ENCODE assay signal across 30 cellular contexts in genomic region chr3:188573929-188574317, GRCh38.
DNase-seq lines count a peak whose midpoint lies in the region; ATAC-seq, FAIRE-seq and TF ChIP-seq lines count a peak whose summit lies in the region.
"Had no signal": no experiment of that assay in that cellular context is flagged by ENCODE, and none has a peak within 500 bp of the region (broad histone marks: within the 10 kb centered on the region; RNA-seq: fewer than 3 reads in every experiment).

No MANE protein-coding gene starts in this region.

- POLR2A ChIA-PET in A673 (lab: Charles Lee; ENCODE audit: low non-redundant PET): no interaction called here

- H3K79me2 ChIP-seq in OCI-LY3 (ENCODE audit: low read length): peaks cover 24% of the 10 kb centered on the region

- peak; percentile 11 for DNase-seq in A673 (ENCODE audit: low spot score)
- no peak for DNase-seq in effector memory CD8-positive, alpha-beta T cell
- no peak for DNase-seq in nephron progenitor cell
- no peak for DNase-seq in small intestine
- DNase-seq: activated CD4-positive, alpha-beta T cell treated with anti-CD3 and anti-CD28 coated beads for 48 hours; activated CD8-positive, alpha-beta memory T cell treated with anti-CD3 and anti-CD28 coated beads for 24 hours; activated effector memory CD4-positive, alpha-beta T cell treated with Interleukin-2 at 50 U/mL for 16 hours; activated naive CD8-positive, alpha-beta T cell treated with anti-CD3 and anti-CD28 coated beads for 36 hours; activated T-cell treated with anti-CD3 and anti-CD28 coated beads for 4 hours; anterior cingulate cortex; CD4-positive, CD25-positive, alpha-beta regulatory T cell; hypothalamus; KG1; MG63; NCI-H1105; NCI-H187 treated with DMSO at 0.1 percent for 48 hours; NCI-H524; PC-9; stimulated activated CD4-positive, alpha-beta T cell treated with anti-CD3 and anti-CD28 coated beads, Interleukin-4, amount 100 ng/mL, for 24 hours; upper lobe of left lung had no signal

- no peaks in the 10 kb centered on the region for H3K9me3 ChIP-seq in A673 (ENCODE audit: low read depth, low read length, poor library complexity, severe bottlenecking)
- H3K9me3 ChIP-seq in OCI-LY3 (ENCODE audit: insufficient read depth, low read length): no peaks in the 10 kb centered on the region
- H3K9me3 ChIP-seq in small intestine (ENCODE audit: control insufficient read depth, low read depth): no peaks in the 10 kb centered on the region
- H3K9me3 ChIP-seq: breast epithelium, MG63, neutrophil, upper lobe of left lung had no signal

- TF ChIP-seq CTCF in A673 (conservative IDR thresholded peaks at IDR 0.05; ENCODE audit: low read depth, low read length) (no peak), OCI-LY3 (IDR thresholded peaks at IDR 0.05; ENCODE audit: low read depth, low read length) (no peak), nephron progenitor cell (IDR thresholded peaks at IDR 0.05) (no peak)

- peak overlapping the region; percentile 15 to 16 for H3K27ac Mint-ChIP-seq in effector memory CD8-positive, alpha-beta T cell
- peak overlapping the region; percentile 1 for H3K27ac Mint-ChIP-seq in nephron progenitor cell
- H3K27ac Mint-ChIP-seq: activated naive CD8-positive, alpha-beta T cell treated with anti-CD3 and anti-CD28 coated beads for 36 hours; progenitor cell of endocrine pancreas; T-helper 2 cell treated with Interferon-gamma antibody and Interleukin-4, amounts not matched to agents 5 μg/mL and 100 μg/mL, for 36 hours had no signal

- peak overlapping the region; percentile 27 for H3K4me2 ChIP-seq in OCI-LY3 (ENCODE audit: low read length)
- H3K4me2 ChIP-seq: PC-9 had no signal

- CTCF ChIA-PET in A673 (lab: Charles Lee): no interaction called here

- H3K27me3 ChIP-seq in A673 (replicated peaks; ENCODE audit: insufficient read depth, low read depth, low read length, poor library complexity) (no peaks in the 10 kb centered on the region), OCI-LY3 (ENCODE audit: low read depth, low read length) (no peaks in the 10 kb centered on the region), small intestine (ENCODE audit: control insufficient read depth in 2 of 2, insufficient read depth in 2 of 2, low read length in 2 of 2) (no peaks in the 10 kb centered on the region)
- H3K27me3 ChIP-seq: breast epithelium, MG63, neutrophil, upper lobe of left lung had no signal

- no peaks in the 10 kb centered on the region for H3K36me3 ChIP-seq in A673 (ENCODE audit: insufficient read depth, low read length, poor library complexity, severe bottlenecking)
- peaks cover 58% of the 10 kb centered on the region for H3K36me3 ChIP-seq in OCI-LY3 (replicated peaks; ENCODE audit: low read depth, low read length)
- H3K36me3 ChIP-seq in small intestine (ENCODE audit: control insufficient read depth in 2 of 2, insufficient read depth in 2 of 2, low read length in 2 of 2): peaks cover 0 to 4% of the 10 kb centered on the region in 2 donors
- H3K36me3 ChIP-seq: breast epithelium, MG63, neutrophil, upper lobe of left lung had no signal

- no TSS peak for BruUV-seq in A673 (replicated peaks; lab: Mats Ljungman, UMichigan)

- peak overlapping the region; percentile 19; the same call in 1 of the 2 replicates for H3K9ac ChIP-seq in OCI-LY3 (ENCODE audit: low read length)

- H3K4me3 Mint-ChIP-seq in effector memory CD8-positive, alpha-beta T cell: no peak overlapping the region
- no peak overlapping the region for H3K4me3 Mint-ChIP-seq in nephron progenitor cell
- H3K4me3 Mint-ChIP-seq: activated naive CD8-positive, alpha-beta T cell treated with anti-CD3 and anti-CD28 coated beads for 36 hours; CD4-positive, CD25-positive, alpha-beta regulatory T cell; T-helper 2 cell treated with Interferon-gamma antibody and Interleukin-4, amounts not matched to agents 5 μg/mL and 100 μg/mL, for 36 hours had no signal

- H3K27me3 Mint-ChIP-seq in effector memory CD8-positive, alpha-beta T cell: no peaks in the 10 kb centered on the region
- H3K27me3 Mint-ChIP-seq in nephron progenitor cell (ENCODE audit: low read depth, poor library complexity): no peaks in the 10 kb centered on the region
- H3K27me3 Mint-ChIP-seq: activated naive CD8-positive, alpha-beta T cell treated with anti-CD3 and anti-CD28 coated beads for 36 hours; CD4-positive, CD25-positive, alpha-beta regulatory T cell had no signal

- FAIRE-seq in small intestine (lab: Jason Lieb, UNC): no peak
- FAIRE-seq: GM19239 had no signal

- peaks cover 1% of the 10 kb centered on the region for H3K36me3 Mint-ChIP-seq in effector memory CD8-positive, alpha-beta T cell (ENCODE audit: insufficient read depth)
- H3K36me3 Mint-ChIP-seq in nephron progenitor cell (ENCODE audit: low read depth): no peaks in the 10 kb centered on the region
- H3K36me3 Mint-ChIP-seq: activated naive CD8-positive, alpha-beta T cell treated with anti-CD3 and anti-CD28 coated beads for 36 hours had no signal

- intact Hi-C loops in A673 (cut with micrococcal nuclease; ENCODE audit: unreplicated experiment): no loop called here

- no peak overlapping the region for H2AFZ ChIP-seq in OCI-LY3 (ENCODE audit: low read depth, low read length)
- H2AFZ ChIP-seq: PC-9 had no signal

- H3K27ac ChIP-seq in A673 (ENCODE audit: low read depth, low read length, poor library complexity, severe bottlenecking): no peak overlapping the region
- H3K27ac ChIP-seq in OCI-LY3 (ENCODE audit: low read length): peak overlapping the region; percentile 29
- H3K27ac ChIP-seq in small intestine (ENCODE audit: low read depth in 1 of 2, low read length in 1 of 2): no peak overlapping the region
- H3K27ac ChIP-seq: breast epithelium, HL-60, PC-9, upper lobe of left lung had no signal

- WGBS in small intestine, 3 donors: 76 to 86% (median 77%) methylated on average over 3 of the region's 3 CpGs

- peaks cover 2 to 10% of the 10 kb centered on the region in 2 donors for H3K4me1 Mint-ChIP-seq in effector memory CD8-positive, alpha-beta T cell (ENCODE audit: low read depth in 2 of 2)
- peaks cover 32% of the 10 kb centered on the region for H3K4me1 Mint-ChIP-seq in nephron progenitor cell

- no peaks in the 10 kb centered on the region for H4K20me1 ChIP-seq in OCI-LY3 (ENCODE audit: insufficient read depth, low read length)

- no peak for ATAC-seq in effector memory CD8-positive, alpha-beta T cell (replicated peaks)
- ATAC-seq in GM21528 (IDR thresholded peaks at IDR 0.05; ENCODE audit: low FRiP score, unreplicated experiment) (no peak), HG03520 (IDR thresholded peaks at IDR 0.05; ENCODE audit: unreplicated experiment) (no peak)
- ATAC-seq in activated CD4-positive, CD25-positive, alpha-beta regulatory T cell treated with anti-CD3 and anti-CD28 coated beads, Interleukin-2, amount 50 U/mL, for 24 hours: no peak

- H3K4me1 ChIP-seq in A673 (ENCODE audit: insufficient read depth, low read length, poor library complexity, severe bottlenecking) (peaks cover 4% of the 10 kb centered on the region), OCI-LY3 (ENCODE audit: low read length) (peaks cover 49% of the 10 kb centered on the region), small intestine (ENCODE audit: control insufficient read depth in 2 of 2, insufficient read depth in 1 of 2, low read depth in 1 of 2, low read length in 1 of 2) (peaks cover 0 to 2% of the 10 kb centered on the region in 2 donors)
- H3K4me1 ChIP-seq: breast epithelium had no signal

- no peaks in the 10 kb centered on the region for H3K9me3 Mint-ChIP-seq in effector memory CD8-positive, alpha-beta T cell
- H3K9me3 Mint-ChIP-seq in nephron progenitor cell: no peaks in the 10 kb centered on the region
- H3K9me3 Mint-ChIP-seq: activated naive CD8-positive, alpha-beta T cell treated with anti-CD3 and anti-CD28 coated beads for 36 hours; CD4-positive, CD25-positive, alpha-beta regulatory T cell; T-helper 2 cell treated with Interferon-gamma antibody and Interleukin-4, amounts not matched to agents 5 μg/mL and 100 μg/mL, for 36 hours had no signal

- no peak overlapping the region for H3K4me3 ChIP-seq in A673 (ENCODE audit: low read depth, low read length, poor library complexity, severe bottlenecking)
- H3K4me3 ChIP-seq in OCI-LY3 (ENCODE audit: low read length): no peak overlapping the region
- H3K4me3 ChIP-seq in small intestine (ENCODE audit: low read depth in 1 of 2, low read length in 2 of 2): no peak overlapping the region
- H3K4me3 ChIP-seq: breast epithelium, MG63, PC-9, upper lobe of left lung had no signal
